Comparison of ENCODE assay signal across 13 cellular contexts in genomic region chr1:232084584-232085223, GRCh38.
DNase-seq lines count a peak whose midpoint lies in the region; ATAC-seq, FAIRE-seq and TF ChIP-seq lines count a peak whose summit lies in the region.
"Had no signal": no experiment of that assay in that cellular context is flagged by ENCODE, and none has a peak within 500 bp of the region (broad histone marks: within the 10 kb centered on the region; RNA-seq: fewer than 3 reads in every experiment).

No MANE protein-coding gene starts in this region.

- H2AFZ ChIP-seq in endothelial cell of umbilical vein (ENCODE audit: low read depth, low read length) (no peak overlapping the region), mesenchymal stem cell (ENCODE audit: low read depth, low read length) (no peak overlapping the region)

- no peak overlapping the region for H3K4me3 ChIP-seq in H7 (ENCODE audit: insufficient read depth, low read depth, low read length)
- H3K4me3 ChIP-seq in endothelial cell of umbilical vein (replicated peaks in 1 of 3; ENCODE audit: insufficient read depth in 1 of 3, low read depth in 1 of 3, low read length in 3 of 3), result no peak overlapping the region
- H3K4me3 ChIP-seq in mesenchymal stem cell (ENCODE audit: insufficient read depth in 1 of 2, low read depth in 1 of 2, low read length in 2 of 2), result no peak overlapping the region
- H3K4me3 ChIP-seq: body of pancreas had no signal

- H3K27me3 ChIP-seq in H7 (ENCODE audit: control insufficient read depth, insufficient read depth, low read length) (no peaks in the 10 kb centered on the region), endothelial cell of umbilical vein (ENCODE audit: control insufficient read depth in 2 of 2, insufficient read depth in 2 of 2, low read length in 2 of 2) (no peaks in the 10 kb centered on the region), mesenchymal stem cell (ENCODE audit: control insufficient read depth in 1 of 2, insufficient read depth in 1 of 2, low read length in 2 of 2) (no peaks in the 10 kb centered on the region)
- H3K27me3 ChIP-seq: body of pancreas had no signal

- H3K9ac ChIP-seq in endothelial cell of umbilical vein (replicated peaks; ENCODE audit: extremely low read depth, insufficient read depth, low read length) (no peak overlapping the region), mesenchymal stem cell (ENCODE audit: low read length) (no peak overlapping the region)

- dilution Hi-C loops in endothelial cell of umbilical vein (cut with MboI; ENCODE audit: extremely low pct_ligation_motif_present, low sequenced_read_pairs), result no loop called here

- no peak overlapping the region for H4K8ac ChIP-seq in mesenchymal stem cell (ENCODE audit: low read length)

- no peak overlapping the region for H3K4ac ChIP-seq in mesenchymal stem cell (ENCODE audit: low read depth in 1 of 2, low read length in 2 of 2)

- CTCF ChIA-PET in endothelial cell of umbilical vein (lab: Charles Lee), result no interaction called here

- H4K91ac ChIP-seq in mesenchymal stem cell (ENCODE audit: low read length), result peak overlapping the region; percentile 11

- WGBS in mesenchymal stem cell, result 51% methylated on average over 6 of the region's 6 CpGs

- TF ChIP-seq POLR2A in endothelial cell of umbilical vein (IDR thresholded peaks at IDR 0.05; ENCODE audit: low read depth, low read length), result no peak

- POLR2A ChIA-PET in endothelial cell of umbilical vein (lab: Charles Lee), result no interaction called here

- H3K36me3 ChIP-seq in H7 (replicated peaks; ENCODE audit: control insufficient read depth, insufficient read depth, low read length) (no peaks in the 10 kb centered on the region), endothelial cell of umbilical vein (ENCODE audit: control insufficient read depth in 2 of 2, extremely low read depth in 1 of 2, insufficient read depth in 2 of 2, low read length in 2 of 2) (no peaks in the 10 kb centered on the region), mesenchymal stem cell (ENCODE audit: control insufficient read depth in 1 of 2, insufficient read depth in 2 of 2, low read depth in 1 of 2, low read length in 2 of 2) (no peaks in the 10 kb centered on the region)

- no peaks in the 10 kb centered on the region for H3K79me2 ChIP-seq in endothelial cell of umbilical vein (ENCODE audit: control insufficient read depth, insufficient read depth, low read length)

- no peaks in the 10 kb centered on the region for H3K9me3 ChIP-seq in endothelial cell of umbilical vein (replicated peaks; ENCODE audit: control insufficient read depth, insufficient read depth, low read length)
- no peaks in the 10 kb centered on the region for H3K9me3 ChIP-seq in mesenchymal stem cell (ENCODE audit: control insufficient read depth, low read length)
- H3K9me3 ChIP-seq: body of pancreas had no signal

- peak; percentile 72 for DNase-seq in H7
- peak; percentile 1 for DNase-seq in RKO (ENCODE audit: low spot score)
- peak; percentile 28 for DNase-seq in endothelial cell of umbilical vein (ENCODE audit: low read depth, low spot score)
- DNase-seq in mesenchymal stem cell, result peak; percentile 44
- no peak for DNase-seq in NCI-H2227 (lab: John Stamatoyannopoulos, UW; ENCODE audit: unreplicated experiment)
- no peak for DNase-seq in LoVo (ENCODE audit: low spot score)
- no peak for DNase-seq in stimulated activated naive CD4-positive, alpha-beta T cell treated with Interleukin-2 at 50 U/mL for 16 hours (lab: John Stamatoyannopoulos, UW)
- DNase-seq: activated T-cell treated with anti-CD3 and anti-CD28 coated beads for 4 hours, body of pancreas, C1 segment of cervical spinal cord, NCI-H2171 had no signal

- H3K4me2 ChIP-seq in endothelial cell of umbilical vein (ENCODE audit: insufficient read depth, low read length), result no peak overlapping the region
- H3K4me2 ChIP-seq in mesenchymal stem cell (ENCODE audit: low read length, poor library complexity, severe bottlenecking), result no peak overlapping the region

- no TSS peak for BruUV-seq in endothelial cell of umbilical vein (replicated peaks; lab: Mats Ljungman, UMichigan)

- no peaks in the 10 kb centered on the region for H3K9me1 ChIP-seq in endothelial cell of umbilical vein (replicated peaks; ENCODE audit: control insufficient read depth, extremely low read depth, insufficient read depth, low read length)

- H2BK5ac ChIP-seq in mesenchymal stem cell (ENCODE audit: low read depth, low read length, poor library complexity, severe bottlenecking), result no peak overlapping the region

- no peaks in the 10 kb centered on the region for H4K20me1 ChIP-seq in endothelial cell of umbilical vein (replicated peaks; ENCODE audit: control insufficient read depth, extremely low read depth, insufficient read depth, low read length)

- H3K23ac ChIP-seq in mesenchymal stem cell (ENCODE audit: low read length in 2 of 2), result no peak overlapping the region

- H3K27ac ChIP-seq in endothelial cell of umbilical vein (ENCODE audit: insufficient read depth, low read depth, low read length) (no peak overlapping the region), mesenchymal stem cell (ENCODE audit: low read length, poor library complexity, severe bottlenecking) (no peak overlapping the region)
- H3K27ac ChIP-seq: body of pancreas had no signal

- intact Hi-C loops in endothelial cell of umbilical vein (cut with micrococcal nuclease), result no loop called here

- H3K79me1 ChIP-seq in mesenchymal stem cell (replicated peaks; ENCODE audit: low read length, poor library complexity, severe bottlenecking), result no peaks in the 10 kb centered on the region

- H2BK120ac ChIP-seq in mesenchymal stem cell (ENCODE audit: low read depth, low read length), result no peak overlapping the region

- no peak for TF ChIP-seq CTCF in endothelial cell of umbilical vein (IDR thresholded peaks at IDR 0.05; ENCODE audit: extremely low read depth in 1 of 2, insufficient read depth in 1 of 2, low read depth in 1 of 2, low read length in 2 of 2)

- no peak for FAIRE-seq in endothelial cell of umbilical vein (lab: Jason Lieb, UNC)

- no peaks in the 10 kb centered on the region for H3K4me1 ChIP-seq in endothelial cell of umbilical vein (ENCODE audit: control insufficient read depth, extremely low read depth, insufficient read depth, low read length)
- H3K4me1 ChIP-seq in mesenchymal stem cell (ENCODE audit: control insufficient read depth, insufficient read depth, low read depth, low read length), result no peaks in the 10 kb centered on the region
- H3K4me1 ChIP-seq: body of pancreas had no signal

- ATAC-seq in GM21737 (IDR thresholded peaks at IDR 0.05; ENCODE audit: unreplicated experiment), result no peak
- ATAC-seq: body of pancreas; stimulated activated memory B cell treated with anti-CD40 and anti-IgM and Interleukin-4, amounts not matched to agents 10 μg/mL and 1 μg/mL and 100 μg/mL, for 72 hours had no signal

- no peak overlapping the region for H2AK5ac ChIP-seq in mesenchymal stem cell (ENCODE audit: low read length, severe bottlenecking)

- H2BK15ac ChIP-seq in mesenchymal stem cell (ENCODE audit: low read depth, poor library complexity, severe bottlenecking), result no peak overlapping the region

- H3K14ac ChIP-seq in mesenchymal stem cell (ENCODE audit: low read length in 2 of 2), result no peak overlapping the region

- no peak overlapping the region for H2BK12ac ChIP-seq in mesenchymal stem cell (ENCODE audit: low read length in 2 of 2)

- no peak overlapping the region for H3K18ac ChIP-seq in mesenchymal stem cell (ENCODE audit: low read depth in 1 of 2, low read length in 2 of 2)

TF ChIP-seq in endothelial cell of umbilical vein, 7 proteins besides CTCF, POLR2A, EP300 and RAD21:
- TF ChIP-seq EZH2 (IDR thresholded peaks at IDR 0.05; ENCODE audit: borderline replicate concordance, low read depth, low read length, severe bottlenecking) (no peak), POLR2AphosphoS5 (IDR thresholded peaks at IDR 0.05; ENCODE audit: insufficient read depth, low read depth, low read length) (no peak), FOS (IDR thresholded peaks at IDR 0.05; ENCODE audit: borderline replicate concordance, insufficient read depth, low read length) (no peak), GATA2 (IDR thresholded peaks at IDR 0.05; ENCODE audit: insufficient read depth, insufficient read length, low read depth, low read length) (no peak), MAX (IDR thresholded peaks at IDR 0.05; ENCODE audit: insufficient read depth, insufficient read length) (no peak), JUN (IDR thresholded peaks at IDR 0.05; ENCODE audit: borderline replicate concordance, insufficient read depth, insufficient read length, low read depth) (no peak), MYC (IDR thresholded peaks at IDR 0.05; ENCODE audit: low read depth, low read length) (no peak)

Comparison
In these comparisons a context has a peak if more than half of its experiments do, and no peak if none do; other contexts are left out.
1. DNase-seq: peak in H7 (single experiment), RKO (single experiment), endothelial cell of umbilical vein (single experiment) and mesenchymal stem cell (single experiment); none in NCI-H2227 (single experiment), LoVo (single experiment) and stimulated activated naive CD4-positive, alpha-beta T cell treated with Interleukin-2 at 50 U/mL for 16 hours (single experiment).